Comparison of ENCODE assay signal across 9 cellular contexts in the genomic region with DNA sequence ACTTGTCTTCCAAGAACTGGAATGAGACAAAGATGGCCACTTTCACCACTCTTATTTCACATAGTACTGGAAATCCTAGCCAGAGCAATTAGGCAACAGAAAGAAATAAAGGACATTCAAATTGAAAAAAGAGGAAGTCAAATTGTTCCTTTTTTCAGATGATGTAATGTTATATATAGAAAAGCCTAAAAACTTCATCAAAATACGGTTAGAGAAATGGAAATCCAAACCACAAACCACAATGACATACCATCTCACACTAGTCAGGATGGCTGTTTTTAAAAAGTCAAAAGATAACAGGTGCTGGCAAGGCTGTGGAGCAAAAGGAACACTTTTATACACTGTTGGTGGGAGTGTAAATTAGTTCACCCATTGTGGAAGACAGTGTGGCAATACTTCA.
A peak's percentile ranks its signal among the peaks of the same experiment; 100 is the strongest.
DNase-seq lines count a peak whose midpoint lies in the region; ATAC-seq and TF ChIP-seq lines count a peak whose summit lies in the region.
"Had no signal": no experiment of that assay in that cellular context is flagged by ENCODE, and none has a peak within 500 bp of the region (broad histone marks: within the 10 kb centered on the region; RNA-seq: fewer than 3 reads in every experiment).

No MANE protein-coding gene starts in this region.

- intact Hi-C loops in activated T-helper 2 cell treated with anti-CD3 and anti-CD28 coated beads, Interferon-gamma antibody, Interleukin-2, Interleukin-4, amounts not matched to agents 10 μg/mL and 5 μg/mL and 100 μg/mL, durations not matched to agents 14 hours and 24 hours and 36 hours (cut with micrococcal nuclease) = no loop called here

- DNase-seq in NOMO-1 (lab: John Stamatoyannopoulos, UW; ENCODE audit: unreplicated experiment in 2 of 2) (peak; percentile 74 to 97), lung (ENCODE audit: low spot score) (no peak), DMS 273 (lab: John Stamatoyannopoulos, UW; ENCODE audit: unreplicated experiment) (no peak), NCI-H146 treated with DMSO at 0.1 percent for 48 hours (lab: John Stamatoyannopoulos, UW; ENCODE audit: unreplicated experiment) (no peak)
- DNase-seq in activated T-helper 2 cell treated with anti-CD3 and anti-CD28 coated beads, Interferon-gamma antibody, Interleukin-2, Interleukin-4, amounts not matched to agents 10 μg/mL and 5 μg/mL and 100 μg/mL, durations not matched to agents 14 hours and 24 hours and 36 hours (ENCODE audit: low spot score) = no peak
- DNase-seq in CD8-positive, alpha-beta memory T cell = no peak
- DNase-seq: left colon had no signal

- H3K4me1 Mint-ChIP-seq in activated T-helper 2 cell treated with anti-CD3 and anti-CD28 coated beads, Interferon-gamma antibody, Interleukin-2, Interleukin-4, amounts not matched to agents 10 μg/mL and 5 μg/mL and 100 μg/mL, durations not matched to agents 14 hours and 24 hours and 36 hours (ENCODE audit: low read depth) = no peaks in the 10 kb centered on the region
- peaks cover 7 to 14% (median 12%) of the 10 kb centered on the region in 3 donors for H3K4me1 Mint-ChIP-seq in CD8-positive, alpha-beta memory T cell

- WGBS in lung, 2 donors = 25 to 61% methylated on average over 1 of the region's 1 CpG

- H3K27ac Mint-ChIP-seq in activated T-helper 2 cell treated with anti-CD3 and anti-CD28 coated beads, Interferon-gamma antibody, Interleukin-2, Interleukin-4, amounts not matched to agents 10 μg/mL and 5 μg/mL and 100 μg/mL, durations not matched to agents 14 hours and 24 hours and 36 hours = no peak overlapping the region
- H3K27ac Mint-ChIP-seq in CD8-positive, alpha-beta memory T cell = no peak overlapping the region

- H3K27me3 Mint-ChIP-seq in activated T-helper 2 cell treated with anti-CD3 and anti-CD28 coated beads, Interferon-gamma antibody, Interleukin-2, Interleukin-4, amounts not matched to agents 10 μg/mL and 5 μg/mL and 100 μg/mL, durations not matched to agents 14 hours and 24 hours and 36 hours (ENCODE audit: low read depth) = no peaks in the 10 kb centered on the region
- peaks cover 0 to 3% of the 10 kb centered on the region in 2 donors for H3K27me3 Mint-ChIP-seq in CD8-positive, alpha-beta memory T cell

- no peaks in the 10 kb centered on the region for H3K9me3 Mint-ChIP-seq in activated T-helper 2 cell treated with anti-CD3 and anti-CD28 coated beads, Interferon-gamma antibody, Interleukin-2, Interleukin-4, amounts not matched to agents 10 μg/mL and 5 μg/mL and 100 μg/mL, durations not matched to agents 14 hours and 24 hours and 36 hours
- H3K9me3 Mint-ChIP-seq in CD8-positive, alpha-beta memory T cell = peaks cover 0 to 8% (median 0%) of the 10 kb centered on the region in 5 donors

- H3K9me3 ChIP-seq in lung (ENCODE audit: control insufficient read depth in 2 of 2, insufficient read depth in 1 of 2, low read length in 1 of 2) = no peaks in the 10 kb centered on the region
- H3K9me3 ChIP-seq in CD8-positive, alpha-beta memory T cell (ENCODE audit: low read length) = no peaks in the 10 kb centered on the region

- H3K4me3 ChIP-seq in lung = no peak overlapping the region
- no peak overlapping the region for H3K4me3 ChIP-seq in CD8-positive, alpha-beta memory T cell (ENCODE audit: low read length)

- H3K36me3 Mint-ChIP-seq in activated T-helper 2 cell treated with anti-CD3 and anti-CD28 coated beads, Interferon-gamma antibody, Interleukin-2, Interleukin-4, amounts not matched to agents 10 μg/mL and 5 μg/mL and 100 μg/mL, durations not matched to agents 14 hours and 24 hours and 36 hours (ENCODE audit: low read depth) = no peaks in the 10 kb centered on the region
- peaks cover 0 to 12% (median 0%) of the 10 kb centered on the region in 3 donors for H3K36me3 Mint-ChIP-seq in CD8-positive, alpha-beta memory T cell

- no peaks in the 10 kb centered on the region for H3K27me3 ChIP-seq in lung (ENCODE audit: control insufficient read depth, insufficient read depth)
- no peaks in the 10 kb centered on the region for H3K27me3 ChIP-seq in CD8-positive, alpha-beta memory T cell (ENCODE audit: insufficient read depth, low read length, poor library complexity, severe bottlenecking)

- no peaks in the 10 kb centered on the region for H3K36me3 ChIP-seq in lung (ENCODE audit: control insufficient read depth in 2 of 2, insufficient read depth in 2 of 2, low read length in 2 of 2)
- no peaks in the 10 kb centered on the region for H3K36me3 ChIP-seq in CD8-positive, alpha-beta memory T cell (ENCODE audit: insufficient read depth, low read length)

- H3K27ac ChIP-seq in lung (ENCODE audit: low read depth in 1 of 2, low read length in 1 of 2) = no peak overlapping the region
- H3K27ac ChIP-seq in CD8-positive, alpha-beta memory T cell (ENCODE audit: low read depth, low read length) = no peak overlapping the region

- CTCF ChIA-PET in CD8-positive, alpha-beta memory T cell (lab: Charles Lee) = no interaction called here

- H3K4me1 ChIP-seq in lung (ENCODE audit: control insufficient read depth in 2 of 2, insufficient read depth in 2 of 2, low read length in 2 of 2) = peaks cover 4 to 9% of the 10 kb centered on the region in 2 donors
- H3K4me1 ChIP-seq in CD8-positive, alpha-beta memory T cell (ENCODE audit: insufficient read depth, low read length) = no peaks in the 10 kb centered on the region

- TF ChIP-seq CTCF in lung (IDR thresholded peaks at IDR 0.05; ENCODE audit: control extremely low read depth, extremely low read depth) = no peak

- H3K4me3 Mint-ChIP-seq in activated T-helper 2 cell treated with anti-CD3 and anti-CD28 coated beads, Interferon-gamma antibody, Interleukin-2, Interleukin-4, amounts not matched to agents 10 μg/mL and 5 μg/mL and 100 μg/mL, durations not matched to agents 14 hours and 24 hours and 36 hours (ENCODE audit: low read depth) = no peak overlapping the region
- no peak overlapping the region for H3K4me3 Mint-ChIP-seq in CD8-positive, alpha-beta memory T cell

- ATAC-seq in GM18907 (IDR thresholded peaks at IDR 0.05; ENCODE audit: unreplicated experiment) = peak; percentile 92
- peak; percentile 81 for ATAC-seq in HG02885 (IDR thresholded peaks at IDR 0.05; ENCODE audit: poor library complexity, unreplicated experiment)
- ATAC-seq in lung (ENCODE audit: insufficient read depth, low FRiP score) = peak; percentile 19
- ATAC-seq: left colon had no signal

- POLR2A ChIA-PET in CD8-positive, alpha-beta memory T cell (lab: Charles Lee) = no interaction called here

Comparison
In these comparisons a context has a peak if more than half of its experiments do, and no peak if none do; other contexts are left out.
1. ATAC-seq: peak in every context shown above with its lines; median percentile 92 in GM18907; 81 in HG02885; 19 in lung.
2. DNase-seq: peak in NOMO-1 (2 of 2); none in lung (single experiment), activated T-helper 2 cell treated with anti-CD3 and anti-CD28 coated beads, Interferon-gamma antibody, Interleukin-2, Interleukin-4, amounts not matched to agents 10 μg/mL and 5 μg/mL and 100 μg/mL, durations not matched to agents 14 hours and 24 hours and 36 hours (single experiment), DMS 273 (single experiment), CD8-positive, alpha-beta memory T cell (0 of 5) and NCI-H146 treated with DMSO at 0.1 percent for 48 hours (single experiment).